Comparison of ENCODE assay signal across 1 cellular context in the genomic region with DNA sequence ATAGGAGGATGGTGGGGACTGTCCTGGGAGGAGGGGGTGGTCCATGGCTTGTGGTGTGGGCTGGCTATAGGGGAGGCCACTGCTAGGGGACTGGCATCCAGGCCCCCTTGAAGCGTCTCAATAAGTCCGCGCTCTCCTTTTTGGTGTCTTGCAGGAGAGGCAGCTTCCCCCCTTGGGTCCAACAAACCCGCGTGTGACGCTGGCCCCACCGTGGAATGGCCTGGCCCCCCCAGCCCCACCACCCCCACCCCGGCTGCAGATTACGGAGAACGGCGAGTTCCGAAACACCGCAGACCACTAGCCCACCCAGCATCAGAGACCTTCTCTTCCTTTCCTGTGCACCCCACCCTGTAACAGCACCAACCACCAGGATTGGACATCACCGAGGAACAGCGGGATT.
TF ChIP-seq lines count a peak whose summit lies in the region.

No MANE protein-coding gene starts in this region.

TF ChIP-seq in HepG2, 621 proteins besides CTCF, POLR2A, EP300 and RAD21:
- TF ChIP-seq TBX3 (IDR thresholded peaks at IDR 0.05; ENCODE audit: borderline replicate concordance) (no peak), SP1 (IDR thresholded peaks at IDR 0.05) (no peak), SP1 (CRISPR knock-in tag; IDR thresholded peaks at IDR 0.05) (no peak), KLF16 (CRISPR knock-in tag; IDR thresholded peaks at IDR 0.05) (no peak), ZMYM3 (CRISPR knock-in tag; IDR thresholded peaks at IDR 0.05) (no peak), ARNTL (CRISPR knock-in tag; IDR thresholded peaks at IDR 0.05) (no peak), ZNF761 (CRISPR knock-in tag; conservative IDR thresholded peaks at IDR 0.05) (no peak), ZNF644 (CRISPR knock-in tag; IDR thresholded peaks at IDR 0.05; ENCODE audit: low read depth) (no peak), JUND (CRISPR knock-in tag; IDR thresholded peaks at IDR 0.05) (no peak)
- TF ChIP-seq, protein P1, sequence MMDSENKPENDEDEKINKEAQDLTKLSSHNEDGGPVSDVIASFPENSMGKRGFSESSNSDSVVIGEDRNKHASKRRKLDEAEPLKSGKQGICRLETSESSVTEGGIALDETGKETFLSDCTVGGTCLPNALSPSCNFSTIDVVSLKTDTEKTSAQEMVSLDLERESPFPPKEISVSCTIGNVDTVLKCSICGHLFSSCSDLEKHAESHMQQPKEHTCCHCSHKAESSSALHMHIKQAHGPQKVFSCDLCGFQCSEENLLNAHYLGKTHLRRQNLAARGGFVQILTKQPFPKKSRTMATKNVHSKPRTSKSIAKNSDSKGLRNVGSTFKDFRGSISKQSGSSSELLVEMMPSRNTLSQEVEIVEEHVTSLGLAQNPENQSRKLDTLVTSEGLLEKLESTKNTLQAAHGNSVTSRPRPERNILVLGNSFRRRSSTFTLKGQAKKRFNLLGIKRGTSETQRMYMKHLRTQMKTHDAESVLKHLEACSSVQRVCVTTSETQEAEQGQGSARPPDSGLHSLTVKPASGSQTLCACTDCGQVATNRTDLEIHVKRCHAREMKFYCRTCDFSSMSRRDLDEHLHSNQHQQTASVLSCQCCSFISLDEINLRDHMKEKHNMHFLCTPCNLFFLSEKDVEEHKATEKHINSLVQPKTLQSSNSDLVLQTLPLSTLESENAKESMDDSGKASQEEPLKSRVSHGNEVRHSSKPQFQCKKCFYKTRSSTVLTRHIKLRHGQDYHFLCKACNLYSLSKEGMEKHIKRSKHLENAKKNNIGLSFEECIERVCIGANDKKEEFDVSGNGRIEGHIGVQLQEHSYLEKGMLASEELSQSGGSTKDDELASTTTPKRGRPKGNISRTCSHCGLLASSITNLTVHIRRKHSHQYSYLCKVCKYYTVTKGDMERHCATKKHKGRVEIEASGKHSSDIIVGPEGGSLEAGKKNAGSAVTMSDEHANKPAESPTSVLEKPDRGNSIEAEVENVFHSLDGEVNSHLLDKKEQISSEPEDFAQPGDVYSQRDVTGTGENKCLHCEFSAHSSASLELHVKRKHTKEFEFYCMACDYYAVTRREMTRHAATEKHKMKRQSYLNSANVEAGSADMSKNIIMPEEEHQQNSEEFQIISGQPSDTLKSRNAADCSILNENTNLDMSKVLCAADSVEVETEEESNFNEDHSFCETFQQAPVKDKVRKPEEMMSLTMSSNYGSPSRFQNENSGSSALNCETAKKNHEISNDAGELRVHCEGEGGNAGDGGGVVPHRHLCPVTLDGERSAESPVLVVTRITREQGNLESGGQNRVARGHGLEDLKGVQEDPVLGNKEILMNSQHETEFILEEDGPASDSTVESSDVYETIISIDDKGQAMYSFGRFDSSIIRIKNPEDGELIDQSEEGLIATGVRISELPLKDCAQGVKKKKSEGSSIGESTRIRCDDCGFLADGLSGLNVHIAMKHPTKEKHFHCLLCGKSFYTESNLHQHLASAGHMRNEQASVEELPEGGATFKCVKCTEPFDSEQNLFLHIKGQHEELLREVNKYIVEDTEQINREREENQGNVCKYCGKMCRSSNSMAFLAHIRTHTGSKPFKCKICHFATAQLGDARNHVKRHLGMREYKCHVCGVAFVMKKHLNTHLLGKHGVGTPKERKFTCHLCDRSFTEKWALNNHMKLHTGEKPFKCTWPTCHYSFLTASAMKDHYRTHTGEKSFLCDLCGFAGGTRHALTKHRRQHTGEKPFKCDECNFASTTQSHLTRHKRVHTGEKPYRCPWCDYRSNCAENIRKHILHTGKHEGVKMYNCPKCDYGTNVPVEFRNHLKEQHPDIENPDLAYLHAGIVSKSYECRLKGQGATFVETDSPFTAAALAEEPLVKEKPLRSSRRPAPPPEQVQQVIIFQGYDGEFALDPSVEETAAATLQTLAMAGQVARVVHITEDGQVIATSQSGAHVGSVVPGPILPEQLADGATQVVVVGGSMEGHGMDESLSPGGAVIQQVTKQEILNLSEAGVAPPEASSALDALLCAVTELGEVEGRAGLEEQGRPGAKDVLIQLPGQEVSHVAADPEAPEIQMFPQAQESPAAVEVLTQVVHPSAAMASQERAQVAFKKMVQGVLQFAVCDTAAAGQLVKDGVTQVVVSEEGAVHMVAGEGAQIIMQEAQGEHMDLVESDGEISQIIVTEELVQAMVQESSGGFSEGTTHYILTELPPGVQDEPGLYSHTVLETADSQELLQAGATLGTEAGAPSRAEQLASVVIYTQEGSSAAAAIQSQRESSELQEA (CRISPR knock-in tag; IDR thresholded peaks at IDR 0.05; ENCODE audit: not compliant biosample characterization): no peak
- TF ChIP-seq, protein P2, sequence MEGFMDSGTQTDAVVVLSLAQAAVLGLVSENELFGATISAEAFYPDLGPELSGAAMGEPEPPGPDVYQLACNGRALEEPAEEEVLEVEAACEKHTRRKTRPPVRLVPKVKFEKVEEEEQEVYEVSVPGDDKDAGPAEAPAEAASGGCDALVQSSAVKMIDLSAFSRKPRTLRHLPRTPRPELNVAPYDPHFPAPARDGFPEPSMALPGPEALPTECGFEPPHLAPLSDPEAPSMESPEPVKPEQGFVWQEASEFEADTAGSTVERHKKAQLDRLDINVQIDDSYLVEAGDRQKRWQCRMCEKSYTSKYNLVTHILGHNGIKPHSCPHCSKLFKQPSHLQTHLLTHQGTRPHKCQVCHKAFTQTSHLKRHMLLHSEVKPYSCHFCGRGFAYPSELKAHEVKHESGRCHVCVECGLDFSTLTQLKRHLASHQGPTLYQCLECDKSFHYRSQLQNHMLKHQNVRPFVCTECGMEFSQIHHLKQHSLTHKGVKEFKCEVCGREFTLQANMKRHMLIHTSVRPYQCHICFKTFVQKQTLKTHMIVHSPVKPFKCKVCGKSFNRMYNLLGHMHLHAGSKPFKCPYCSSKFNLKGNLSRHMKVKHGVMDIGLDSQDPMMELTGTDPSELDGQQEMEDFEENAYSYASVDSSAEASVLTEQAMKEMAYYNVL (CRISPR knock-in tag; IDR thresholded peaks at IDR 0.05; ENCODE audit: borderline replicate concordance): no peak
